21 cellular contexts compared by ENCODE assay signal in the genomic region with DNA sequence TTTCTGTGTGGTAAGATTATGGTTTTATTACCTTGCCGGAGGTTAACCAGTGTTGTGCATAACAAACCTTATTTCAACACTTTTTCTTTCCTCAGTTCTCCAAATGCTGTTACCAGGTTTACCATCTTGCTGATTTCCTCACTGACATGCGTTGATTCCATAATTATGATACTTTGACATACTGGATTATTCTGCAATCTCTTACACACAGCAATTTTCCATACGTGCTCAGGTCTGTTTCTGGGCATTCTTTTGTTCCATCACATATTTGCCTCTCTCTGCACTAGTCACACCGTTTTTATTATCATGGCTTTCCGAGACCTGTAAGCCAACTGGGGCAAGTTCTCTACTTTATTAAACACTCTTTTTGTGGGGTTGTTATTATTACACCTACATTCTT.
"Had no signal": no experiment of that assay in that cellular context is flagged by ENCODE, and none has a peak within 500 bp of the region (broad histone marks: within the 10 kb centered on the region; RNA-seq: fewer than 3 reads in every experiment).

No MANE protein-coding gene starts in this region.

- H3K36me3 ChIP-seq: gastroesophageal sphincter, tibial nerve, WERI-Rb-1 had no signal

- H3K4me3 ChIP-seq: gastroesophageal sphincter, tibial nerve had no signal

- H3K9me3 ChIP-seq: gastroesophageal sphincter, tibial nerve had no signal

- H3K4me3 Mint-ChIP-seq: activated naive CD8-positive, alpha-beta T cell treated with anti-CD3 and anti-CD28 coated beads, Interleukin-2, amount 10 ng/mL, durations not matched to agents 7 days and 5 days; activated T-cell treated with anti-CD3 and anti-CD28 coated beads, Interleukin-2, amount 50 U/mL, for 4 hours; nephron progenitor cell had no signal

- H3K27me3 Mint-ChIP-seq: activated naive CD8-positive, alpha-beta T cell treated with anti-CD3 and anti-CD28 coated beads, Interleukin-2, amount 10 ng/mL, durations not matched to agents 7 days and 5 days; stimulated activated naive CD8-positive, alpha-beta T cell treated with anti-CD3 and anti-CD28 coated beads, Interleukin-15, amount 100 ng/mL, for 72 hours had no signal

- H3K4me1 Mint-ChIP-seq: nephron progenitor cell had no signal

- FAIRE-seq: bronchial epithelial cell had no signal

- H2AFZ ChIP-seq: parathyroid adenoma had no signal

- H3K27me3 ChIP-seq: gastroesophageal sphincter, tibial nerve had no signal

- ATAC-seq: activated T-cell treated with anti-CD3 and anti-CD28 coated beads, Interleukin-2, amount 50 U/mL, for 4 hours; gastroesophageal sphincter; right cardiac atrium; stimulated activated naive CD8-positive, alpha-beta T cell treated with anti-CD3 and anti-CD28 coated beads, Interleukin-15, amount 100 ng/mL, for 72 hours had no signal

- H3K9me3 Mint-ChIP-seq: activated T-cell treated with anti-CD3 and anti-CD28 coated beads, Interleukin-2, amount 50 U/mL, for 4 hours; stimulated activated naive CD8-positive, alpha-beta T cell treated with anti-CD3 and anti-CD28 coated beads, Interleukin-15, amount 100 ng/mL, for 72 hours had no signal

- H3K9ac ChIP-seq: parathyroid adenoma had no signal

- H3K4me1 ChIP-seq: parathyroid adenoma, tibial nerve had no signal

- DNase-seq: activated CD4-positive, alpha-beta T cell treated with anti-CD3 and anti-CD28 coated beads for 1 hour; activated gamma-delta T cell treated with Interleukin-2 at 50 U/mL for 16 hours; activated naive CD8-positive, alpha-beta T cell treated with anti-CD3 and anti-CD28 coated beads, Interleukin-2, amount 10 ng/mL, durations not matched to agents 7 days and 5 days; activated T-cell treated with anti-CD3 and anti-CD28 coated beads, Interleukin-2, amount 50 U/mL, for 4 hours; amygdala; cortex of kidney; head of caudate nucleus; hypothalamus; midbrain; nephron progenitor cell; nucleus accumbens; right cardiac atrium; stimulated activated CD4-positive, alpha-beta T cell treated with anti-CD3 and anti-CD28 coated beads, Interleukin-4, amount 100 ng/mL, for 24 hours; stimulated activated naive CD8-positive, alpha-beta T cell treated with anti-CD3 and anti-CD28 coated beads, Interleukin-15, amount 100 ng/mL, for 72 hours; T-helper 1 cell; WERI-Rb-1 had no signal

- H3K79me2 ChIP-seq: parathyroid adenoma had no signal

- H3K27ac ChIP-seq: epithelial cell of prostate, gastroesophageal sphincter, parathyroid adenoma, tibial nerve, WERI-Rb-1 had no signal

- H3K27ac Mint-ChIP-seq: activated naive CD8-positive, alpha-beta T cell treated with anti-CD3 and anti-CD28 coated beads, Interleukin-2, amount 10 ng/mL, durations not matched to agents 7 days and 5 days; nephron progenitor cell had no signal
